Comparison of ENCODE assay signal across 8 cellular contexts in genomic region chr12:12357697-12358476, GRCh38. TPM values are rescaled to one million over a fixed set of nuclear protein-coding genes. Genes with fewer than 3 reads are reported as not detected.
DNase-seq lines count a peak whose midpoint lies in the region; FAIRE-seq and TF ChIP-seq lines count a peak whose summit lies in the region.

No MANE protein-coding gene starts in this region.

- H3K36me3 ChIP-seq in A673 (ENCODE audit: insufficient read depth, low read length, poor library complexity, severe bottlenecking): no peaks in the 10 kb centered on the region
- no peaks in the 10 kb centered on the region for H3K36me3 ChIP-seq in iPS DF 6.9 (ENCODE audit: control insufficient read depth, insufficient read depth, low read length)
- no peaks in the 10 kb centered on the region for H3K36me3 ChIP-seq in small intestine (ENCODE audit: control insufficient read depth in 2 of 2, insufficient read depth in 2 of 2, low read length in 2 of 2)

- peak; percentile 66 for DNase-seq in A673 (ENCODE audit: low spot score)
- peak; percentile 63 for DNase-seq in GM12865 (ENCODE audit: low read depth)
- peak; percentile 43 for DNase-seq in NB4 (ENCODE audit: low read depth)
- no peak for DNase-seq in activated naive CD4-positive, alpha-beta T cell treated with anti-CD3 and anti-CD28 coated beads, Interleukin-2, amount 10 ng/mL, durations not matched to agents 7 days and 5 days
- DNase-seq in iPS DF 6.9 (ENCODE audit: low read depth, low spot score): no peak
- DNase-seq in small intestine: peak; percentile 44
- no peak for DNase-seq in urothelium cell line (ENCODE audit: low spot score)
- no peak for DNase-seq in effector CD4-positive, alpha-beta T cell

- H3K27ac Mint-ChIP-seq in activated naive CD4-positive, alpha-beta T cell treated with anti-CD3 and anti-CD28 coated beads, Interleukin-2, amount 10 ng/mL, durations not matched to agents 7 days and 5 days: peak overlapping the region; percentile 97

- H3K4me1 ChIP-seq in A673 (ENCODE audit: insufficient read depth, low read length, poor library complexity, severe bottlenecking) (peaks cover 11% of the 10 kb centered on the region), iPS DF 6.9 (ENCODE audit: control insufficient read depth, insufficient read depth, low read length) (no peaks in the 10 kb centered on the region), small intestine (ENCODE audit: control insufficient read depth in 2 of 2, insufficient read depth in 1 of 2, low read depth in 1 of 2, low read length in 1 of 2) (peaks cover 0 to 4% of the 10 kb centered on the region in 2 donors)

- TSS peak; percentile 58 for BruUV-seq in A673 (replicated peaks; lab: Mats Ljungman, UMichigan)

- intact Hi-C loops in A673 (cut with micrococcal nuclease; ENCODE audit: unreplicated experiment): no loop called here

- TF ChIP-seq POLR2A in NB4 (IDR thresholded peaks at IDR 0.05; ENCODE audit: extremely low read depth, insufficient read length): no peak

- H3K4me3 Mint-ChIP-seq in activated naive CD4-positive, alpha-beta T cell treated with anti-CD3 and anti-CD28 coated beads, Interleukin-2, amount 10 ng/mL, durations not matched to agents 7 days and 5 days: peak overlapping the region; percentile 90

- H3K27ac ChIP-seq in A673 (ENCODE audit: low read depth, low read length, poor library complexity, severe bottlenecking): peak overlapping the region; percentile 92
- no peak overlapping the region for H3K27ac ChIP-seq in iPS DF 6.9 (ENCODE audit: low read length)
- H3K27ac ChIP-seq in small intestine (ENCODE audit: low read depth in 1 of 2, low read length in 1 of 2): peak overlapping the region; percentile 92 to 98

- no CpG with 5 or more reads among the region's 13 CpGs for WGBS in iPS DF 6.9 (ENCODE audit: insufficient coverage, insufficient read length)
- WGBS in small intestine, 3 donors: 2 to 10% (median 4%) methylated on average over 13 of the region's 13 CpGs

- H3K4me1 Mint-ChIP-seq in activated naive CD4-positive, alpha-beta T cell treated with anti-CD3 and anti-CD28 coated beads, Interleukin-2, amount 10 ng/mL, durations not matched to agents 7 days and 5 days: peaks cover 63% of the 10 kb centered on the region

- H3K27me3 ChIP-seq in A673 (replicated peaks; ENCODE audit: insufficient read depth, low read depth, low read length, poor library complexity): no peaks in the 10 kb centered on the region
- no peaks in the 10 kb centered on the region for H3K27me3 ChIP-seq in iPS DF 6.9 (ENCODE audit: control insufficient read depth, insufficient read depth, low read length)
- H3K27me3 ChIP-seq in small intestine (ENCODE audit: control insufficient read depth in 2 of 2, insufficient read depth in 2 of 2, low read length in 2 of 2): no peaks in the 10 kb centered on the region

- FAIRE-seq in small intestine (lab: Jason Lieb, UNC): no peak
- FAIRE-seq in urothelium cell line (lab: Jason Lieb, UNC): no peak

- TF ChIP-seq CTCF in A673 (conservative IDR thresholded peaks at IDR 0.05; ENCODE audit: low read depth, low read length): no peak
- no peak for TF ChIP-seq CTCF in GM12865 (IDR thresholded peaks at IDR 0.05; ENCODE audit: insufficient read depth, low read depth, low read length, missing control alignments)
- no peak for TF ChIP-seq CTCF in NB4 (IDR thresholded peaks at IDR 0.05; ENCODE audit: low read depth, low read length)

- no peaks in the 10 kb centered on the region for H3K9me3 Mint-ChIP-seq in activated naive CD4-positive, alpha-beta T cell treated with anti-CD3 and anti-CD28 coated beads, Interleukin-2, amount 10 ng/mL, durations not matched to agents 7 days and 5 days

- H3K9me3 ChIP-seq in A673 (ENCODE audit: low read depth, low read length, poor library complexity, severe bottlenecking): no peaks in the 10 kb centered on the region
- H3K9me3 ChIP-seq in iPS DF 6.9 (ENCODE audit: control insufficient read depth, insufficient read depth, low read length): no peaks in the 10 kb centered on the region
- H3K9me3 ChIP-seq in small intestine (ENCODE audit: control insufficient read depth, low read depth): no peaks in the 10 kb centered on the region

- CTCF ChIA-PET in A673 (lab: Charles Lee): interaction anchor here (0.5 to 1.0 kb wide), 3 partner anchors 9 to 276 kb away, joined by 3 read pairs; no protein-coding TSS in a partner anchor
- CTCF ChIA-PET in activated naive CD4-positive, alpha-beta T cell treated with anti-CD3 and anti-CD28 coated beads, Interleukin-2, amount 10 ng/mL, durations not matched to agents 7 days and 5 days (lab: Charles Lee): interaction anchor here (0.6 to 2.6 kb wide), 9 partner anchors 9 to 366 kb away, joined by 3 to 23 read pairs (median 7); partner anchors contain the start of genes CDKN1B and MANSC1

- peaks cover 10% of the 10 kb centered on the region for H3K36me3 Mint-ChIP-seq in activated naive CD4-positive, alpha-beta T cell treated with anti-CD3 and anti-CD28 coated beads, Interleukin-2, amount 10 ng/mL, durations not matched to agents 7 days and 5 days

- POLR2A ChIA-PET in A673 (lab: Charles Lee; ENCODE audit: low non-redundant PET): interaction anchor here (0.5 to 0.6 kb wide), 2 partner anchors 44 to 222 kb away, joined by 3 to 6 read pairs; no protein-coding TSS in a partner anchor

- H3K4me3 ChIP-seq in A673 (ENCODE audit: low read depth, low read length, poor library complexity, severe bottlenecking) (peak overlapping the region; percentile 72), GM12865 (ENCODE audit: low read depth, low read length) (peak overlapping the region; percentile 73), NB4 (ENCODE audit: low read depth, low read length) (peak overlapping the region; percentile 69), iPS DF 6.9 (ENCODE audit: low read length) (peak overlapping the region; percentile 89), small intestine (ENCODE audit: low read depth in 1 of 2, low read length in 2 of 2) (peak overlapping the region; percentile 74 to 80)

- H3K27me3 Mint-ChIP-seq in activated naive CD4-positive, alpha-beta T cell treated with anti-CD3 and anti-CD28 coated beads, Interleukin-2, amount 10 ng/mL, durations not matched to agents 7 days and 5 days: no peaks in the 10 kb centered on the region

RNA-seq across cellular contexts. Expression of gene BORCS5, which starts 1.0 kb away (rescaled TPM):
- 14.7 and 17.7 TPM in 2 replicates for total RNA-seq in A673 (2021)
- polyA plus RNA-seq in small intestine: 1 to 10 TPM; 2.2 to 7.5 (median 3.8) TPM

RNA-seq across cellular contexts. Expression of gene MANSC1, which starts 7.8 kb away (rescaled TPM):
- 10.5 TPM in 2 replicates for total RNA-seq in A673 (2021)
- polyA plus RNA-seq in small intestine: 10 to 100 TPM in 1 of 3 donors, 1 to 10 TPM in 2; 5.4 to 23.4 (median 6.8) TPM

Comparison
In these comparisons a context has a peak if more than half of its experiments do, and no peak if none do; other contexts are left out.
1. DNase-seq: peak in A673 (single experiment), GM12865 (single experiment), NB4 (single experiment) and small intestine (single experiment); none in activated naive CD4-positive, alpha-beta T cell treated with anti-CD3 and anti-CD28 coated beads, Interleukin-2, amount 10 ng/mL, durations not matched to agents 7 days and 5 days (single experiment), iPS DF 6.9 (single experiment), urothelium cell line (single experiment) and effector CD4-positive, alpha-beta T cell (single experiment).
2. Peak in every context shown above with its lines, with median percentiles within 50 percentile points of each other: H3K4me3 ChIP-seq.